24 cellular contexts compared by ENCODE assay signal in the genomic region with DNA sequence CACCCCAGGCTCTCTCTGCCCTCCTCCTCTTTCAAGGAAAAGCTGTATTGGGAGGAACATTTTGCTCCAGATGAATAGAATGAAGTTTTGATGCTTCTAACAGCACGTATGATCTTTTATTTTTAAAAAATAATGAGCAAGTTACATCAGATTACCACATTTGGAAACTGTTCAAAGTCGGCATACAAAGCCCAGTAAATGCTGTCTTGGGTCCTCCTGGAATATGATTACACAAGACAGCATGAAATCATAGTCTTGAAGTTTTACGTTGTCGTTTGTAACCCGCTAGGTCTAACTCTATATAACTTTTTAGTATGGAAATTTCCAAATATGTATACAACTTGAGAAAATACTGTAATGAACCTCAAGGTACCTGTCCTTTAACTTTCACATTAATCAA.
DNase-seq lines count a peak whose midpoint lies in the region; ATAC-seq and TF ChIP-seq lines count a peak whose summit lies in the region.
"Had no signal": no experiment of that assay in that cellular context is flagged by ENCODE, and none has a peak within 500 bp of the region (broad histone marks: within the 10 kb centered on the region; RNA-seq: fewer than 3 reads in every experiment).

No MANE protein-coding gene starts in this region.

- no peak overlapping the region for H2BK12ac ChIP-seq in trophoblast cell (ENCODE audit: low read length)

- H3K14ac ChIP-seq in trophoblast cell (ENCODE audit: low read length), result no peak overlapping the region

- H4K20me1 ChIP-seq in SK-N-SH (ENCODE audit: insufficient read depth) (no peaks in the 10 kb centered on the region), fibroblast of lung (ENCODE audit: control insufficient read depth, extremely low read depth, insufficient read depth, low read length) (no peaks in the 10 kb centered on the region)

- H3K9me2 ChIP-seq in SK-N-SH, result no peaks in the 10 kb centered on the region

- H3K36me3 Mint-ChIP-seq in immature natural killer cell, result no peaks in the 10 kb centered on the region
- H3K36me3 Mint-ChIP-seq: activated naive CD8-positive, alpha-beta T cell treated with anti-CD3 and anti-CD28 coated beads, Interleukin-2, amount 10 ng/mL, durations not matched to agents 7 days and 5 days had no signal

- H3K36me3 ChIP-seq in SK-N-SH (replicated peaks in 1 of 2; ENCODE audit: control insufficient read depth in 1 of 2, insufficient read depth in 2 of 2, low read length in 1 of 2) (no peaks in the 10 kb centered on the region), fibroblast of lung (ENCODE audit: control insufficient read depth, insufficient read depth, low read length) (no peaks in the 10 kb centered on the region), mesendoderm (ENCODE audit: control insufficient read depth, insufficient read depth, low read length) (no peaks in the 10 kb centered on the region), spleen (no peaks in the 10 kb centered on the region), trophoblast cell (ENCODE audit: control insufficient read depth in 1 of 2, insufficient read depth in 2 of 2, low read length in 2 of 2) (no peaks in the 10 kb centered on the region)
- H3K36me3 ChIP-seq: MG63, upper lobe of right lung had no signal

- no peak for TF ChIP-seq EP300 in SK-N-SH (IDR thresholded peaks at IDR 0.05; ENCODE audit: borderline replicate concordance in 1 of 2, low read depth in 1 of 2, low read length in 1 of 2)

- peak overlapping the region; percentile 73 for H2BK120ac ChIP-seq in mesendoderm (ENCODE audit: low read depth, low read length)
- no peak overlapping the region for H2BK120ac ChIP-seq in trophoblast cell (ENCODE audit: insufficient read depth, low read length, poor library complexity)

- no peak overlapping the region for H4K5ac ChIP-seq in mesendoderm (ENCODE audit: low read length)

- peak overlapping the region; percentile 70 for H3K4ac ChIP-seq in mesendoderm (ENCODE audit: low read depth, low read length)
- no peak overlapping the region for H3K4ac ChIP-seq in trophoblast cell (ENCODE audit: low read depth, low read length)

- H3K27me3 Mint-ChIP-seq in immature natural killer cell (ENCODE audit: low read depth in 3 of 3), result peaks cover 3 to 4% (median 4%) of the 10 kb centered on the region in 3 donors

- peak overlapping the region; percentile 53 to 85; a peak in 3 of 4 replicates for H3K27ac ChIP-seq in SK-N-SH (ENCODE audit: low read depth in 2 of 2, low read length in 1 of 2)
- H3K27ac ChIP-seq in fibroblast of lung (ENCODE audit: insufficient read depth, low read length), result no peak overlapping the region
- no peak overlapping the region for H3K27ac ChIP-seq in mesendoderm (ENCODE audit: low read depth, low read length)
- peak overlapping the region in 7 of 8 donors; percentile 36 to 68 (median 64) for H3K27ac ChIP-seq in spleen
- no peak overlapping the region for H3K27ac ChIP-seq in trophoblast cell (ENCODE audit: low read depth, low read length)
- H3K27ac ChIP-seq: A549, upper lobe of right lung had no signal

- H2AK5ac ChIP-seq in mesendoderm (ENCODE audit: low read length) (peak overlapping the region; percentile 15), trophoblast cell (ENCODE audit: low read length) (no peak overlapping the region)

- H3K4me2 ChIP-seq in SK-N-SH, result no peak overlapping the region
- H3K4me2 ChIP-seq in fibroblast of lung (ENCODE audit: extremely low read depth, insufficient read depth, low read length), result no peak overlapping the region
- H3K4me2 ChIP-seq in mesendoderm (ENCODE audit: low read length), result no peak overlapping the region
- H3K4me2 ChIP-seq in trophoblast cell (ENCODE audit: low read length), result no peak overlapping the region
- H3K4me2 ChIP-seq: A549 had no signal

- H4K8ac ChIP-seq in mesendoderm (ENCODE audit: low read depth, low read length), result no peak overlapping the region
- H4K8ac ChIP-seq in trophoblast cell (ENCODE audit: low read depth, low read length), result no peak overlapping the region

- POLR2A ChIA-PET in SK-N-SH (lab: Yijun Ruan, JAX), result no interaction called here

- no peak for TF ChIP-seq POLR2A in spleen (IDR thresholded peaks at IDR 0.05)

- intact Hi-C loops in spleen (cut with DNase I; ENCODE audit: low total_unique reads), result loop anchor here (2.0 to 10.0 kb wide), 2 partner anchors 170 to 480 kb away; a partner anchor contains a TSS

- H3K9ac ChIP-seq in SK-N-SH (no peak overlapping the region), fibroblast of lung (ENCODE audit: insufficient read depth, low read length) (no peak overlapping the region), mesendoderm (ENCODE audit: low read length) (no peak overlapping the region), trophoblast cell (ENCODE audit: low read length) (no peak overlapping the region)

- 85% methylated on average over 5 of the region's 5 CpGs for WGBS in SK-N-SH (ENCODE audit: low lambda C conversion rate)
- no CpG with 5 or more reads among the region's 5 CpGs for WGBS in mesendoderm (ENCODE audit: extremely low coverage, insufficient coverage, low lambda C conversion rate)
- 72 to 85% (median 81%) methylated on average over 5 of the region's 5 CpGs for WGBS in spleen, 5 donors
- no CpG with 5 or more reads among the region's 5 CpGs for WGBS in trophoblast cell (ENCODE audit: extremely low coverage, insufficient coverage, insufficient read length)

- H3K4me1 ChIP-seq in SK-N-SH (ENCODE audit: control insufficient read depth in 1 of 2, insufficient read depth in 2 of 2, low read depth in 1 of 2, low read length in 1 of 2), result peaks cover 0 to 4% of the 10 kb centered on the region in 2 experiments; a peak in 2 of 4 replicates
- peaks cover 8% of the 10 kb centered on the region for H3K4me1 ChIP-seq in fibroblast of lung (ENCODE audit: control insufficient read depth, extremely low read depth, insufficient read depth, low read length)
- H3K4me1 ChIP-seq in mesendoderm (ENCODE audit: control insufficient read depth, low read depth, low read length), result no peaks in the 10 kb centered on the region
- peaks cover 0 to 9% (median 2%) of the 10 kb centered on the region in 6 donors for H3K4me1 ChIP-seq in spleen
- no peaks in the 10 kb centered on the region for H3K4me1 ChIP-seq in trophoblast cell (ENCODE audit: control insufficient read depth in 1 of 2, insufficient read depth in 2 of 2, low read length in 2 of 2)
- H3K4me1 ChIP-seq: A549 had no signal

- DNase-seq in SK-N-SH (no peak), fibroblast of lung (ENCODE audit: low read depth in 2 of 2) (peak in 1 of 2 donors; percentile 68), mesendoderm (no peak), spleen (no peak), medulla oblongata (ENCODE audit: extremely low spot score) (no peak), trophoblast cell (no peak), immature natural killer cell (no peak)
- DNase-seq: activated CD8-positive, alpha-beta T cell treated with anti-CD3 and anti-CD28 coated beads for 36 hours; activated effector memory CD4-positive, alpha-beta T cell treated with Interleukin-2 at 50 U/mL for 16 hours; activated naive CD8-positive, alpha-beta T cell treated with anti-CD3 and anti-CD28 coated beads, Interleukin-2, amount 10 ng/mL, durations not matched to agents 7 days and 5 days; cerebellar nuclear complex; DMS79 treated with DMSO at 0.1 percent for 48 hours; KBM-7; MG63; naive thymus-derived CD4-positive, alpha-beta T cell; NCI-H1417 treated with DMSO at 0.1 percent for 48 hours; retina; stimulated activated CD8-positive, alpha-beta memory T cell treated with anti-CD3 and anti-CD28 coated beads, Interleukin-4, amount 100 ng/mL, for 48 hours; T-helper 1 cell; upper lobe of right lung had no signal

- no peak overlapping the region for H3K27ac Mint-ChIP-seq in immature natural killer cell
- H3K27ac Mint-ChIP-seq: activated CD8-positive, alpha-beta T cell treated with anti-CD3 and anti-CD28 coated beads for 36 hours; activated naive CD8-positive, alpha-beta T cell treated with anti-CD3 and anti-CD28 coated beads, Interleukin-2, amount 10 ng/mL, durations not matched to agents 7 days and 5 days; naive thymus-derived CD4-positive, alpha-beta T cell had no signal

- no peak overlapping the region for H3K23ac ChIP-seq in mesendoderm (ENCODE audit: low read length)
- no peak overlapping the region for H3K23ac ChIP-seq in trophoblast cell (ENCODE audit: low read length)

- no peak for ATAC-seq in SK-N-SH treated with all-trans-retinoic acid at 6 μM for 48 hours
- ATAC-seq: A549; activated CD4-positive, CD25-positive, alpha-beta regulatory T cell treated with anti-CD3 and anti-CD28 coated beads, Interleukin-2, amount 50 U/mL, for 24 hours; activated CD8-positive, alpha-beta T cell treated with anti-CD3 and anti-CD28 coated beads for 36 hours; naive thymus-derived CD4-positive, alpha-beta T cell; Panc1; upper lobe of right lung had no signal

- 0 out of 2 replicates have a peak overlapping the region, but pooled peaks have one; percentile 19 for H2AFZ ChIP-seq in SK-N-SH (ENCODE audit: low read depth)
- peak overlapping the region; percentile 21 for H2AFZ ChIP-seq in fibroblast of lung (ENCODE audit: low read length)
- H2AFZ ChIP-seq in trophoblast cell (ENCODE audit: insufficient read depth, low read length, poor library complexity), result no peak overlapping the region

- no peak for TF ChIP-seq RAD21 in SK-N-SH (IDR thresholded peaks at IDR 0.05; ENCODE audit: low read length)

- H3K27me3 ChIP-seq in SK-N-SH (ENCODE audit: insufficient read depth) (no peaks in the 10 kb centered on the region), fibroblast of lung (ENCODE audit: control insufficient read depth, insufficient read depth, low read length) (no peaks in the 10 kb centered on the region), mesendoderm (ENCODE audit: insufficient read depth, low read length, poor library complexity) (no peaks in the 10 kb centered on the region), spleen (replicated peaks in 1 of 7) (peaks cover 0 to 5% (median 0%) of the 10 kb centered on the region in 7 donors), trophoblast cell (ENCODE audit: insufficient read depth, low read length) (no peaks in the 10 kb centered on the region)
- H3K27me3 ChIP-seq: MG63, upper lobe of right lung had no signal

- CTCF ChIA-PET in SK-N-SH (lab: Yijun Ruan, JAX), result interaction anchor here (1.4 to 3.3 kb wide), 9 partner anchors 10 to 1190 kb away, joined by 5 to 90 read pairs (median 14); no protein-coding TSS in a partner anchor

- H2BK5ac ChIP-seq in mesendoderm (ENCODE audit: low read length), result peak overlapping the region; percentile 39
- H2BK5ac ChIP-seq in trophoblast cell (ENCODE audit: low read depth, low read length, poor library complexity), result no peak overlapping the region

- H4K91ac ChIP-seq in trophoblast cell (ENCODE audit: low read depth, low read length), result no peak overlapping the region

- no peak overlapping the region for H3K4me3 ChIP-seq in SK-N-SH (ENCODE audit: low read depth in 2 of 2, low read length in 1 of 2)
- H3K4me3 ChIP-seq in fibroblast of lung (replicated peaks in 1 of 4; ENCODE audit: control extremely low read depth in 1 of 4, insufficient read depth in 1 of 4, low read depth in 3 of 4, low read length in 4 of 4), result no peak overlapping the region
- no peak overlapping the region for H3K4me3 ChIP-seq in mesendoderm (ENCODE audit: low read length)
- no peak overlapping the region for H3K4me3 ChIP-seq in spleen
- H3K4me3 ChIP-seq in trophoblast cell (ENCODE audit: low read depth, low read length), result no peak overlapping the region
- H3K4me3 ChIP-seq: A549, MG63, upper lobe of right lung had no signal

- H2BK15ac ChIP-seq in mesendoderm (replicated peaks; ENCODE audit: low read depth), result no peak overlapping the region

- no peaks in the 10 kb centered on the region for H3K9me3 ChIP-seq in SK-N-SH
- no peaks in the 10 kb centered on the region for H3K9me3 ChIP-seq in fibroblast of lung (ENCODE audit: control insufficient read depth, insufficient read depth, low read depth, low read length)
- H3K9me3 ChIP-seq in spleen, result peaks cover 0 to 11% (median 0%) of the 10 kb centered on the region in 8 donors
- H3K9me3 ChIP-seq in trophoblast cell (ENCODE audit: insufficient read depth, low read depth, low read length), result peaks cover 4% of the 10 kb centered on the region
- H3K9me3 ChIP-seq: upper lobe of right lung had no signal

- H3K4me1 Mint-ChIP-seq in immature natural killer cell, result no peaks in the 10 kb centered on the region
- H3K4me1 Mint-ChIP-seq: activated naive CD8-positive, alpha-beta T cell treated with anti-CD3 and anti-CD28 coated beads, Interleukin-2, amount 10 ng/mL, durations not matched to agents 7 days and 5 days; naive thymus-derived CD4-positive, alpha-beta T cell had no signal

- TF ChIP-seq CTCF in SK-N-SH (IDR thresholded peaks at IDR 0.05) (no peak), fibroblast of lung (conservative IDR thresholded peaks at IDR 0.05 in 1 of 2, IDR thresholded peaks at IDR 0.05 in 1 of 2; ENCODE audit: low read depth in 1 of 2, low read length in 2 of 2) (no peak), spleen (IDR thresholded peaks at IDR 0.05 in 8 of 11, conservative IDR thresholded peaks at IDR 0.05 in 3 of 11) (no peak)

- H3K9me3 Mint-ChIP-seq in immature natural killer cell, result peaks cover 0 to 3% (median 0%) of the 10 kb centered on the region in 6 donors
- H3K9me3 Mint-ChIP-seq: activated CD8-positive, alpha-beta T cell treated with anti-CD3 and anti-CD28 coated beads for 36 hours had no signal

- peaks cover 6% of the 10 kb centered on the region for H3F3A ChIP-seq in SK-N-SH (replicated peaks; ENCODE audit: insufficient read depth)

- H3K79me2 ChIP-seq in SK-N-SH (ENCODE audit: insufficient read depth), result no peaks in the 10 kb centered on the region
- no peaks in the 10 kb centered on the region for H3K79me2 ChIP-seq in fibroblast of lung (ENCODE audit: control insufficient read depth, insufficient read depth, low read length)
- H3K79me2 ChIP-seq in mesendoderm (ENCODE audit: control insufficient read depth, insufficient read depth, low read length), result no peaks in the 10 kb centered on the region
- H3K79me2 ChIP-seq in trophoblast cell (ENCODE audit: control insufficient read depth, insufficient read depth, low read length, poor library complexity), result no peaks in the 10 kb centered on the region

- no peaks in the 10 kb centered on the region for H3K79me1 ChIP-seq in mesendoderm (ENCODE audit: low read length)
- no peaks in the 10 kb centered on the region for H3K79me1 ChIP-seq in trophoblast cell (ENCODE audit: low read length)

- no peak overlapping the region for H4K12ac ChIP-seq in trophoblast cell (ENCODE audit: low read depth, low read length)

- H3K18ac ChIP-seq in mesendoderm (ENCODE audit: low read length) (peak overlapping the region; percentile 87), trophoblast cell (ENCODE audit: low read length) (no peak overlapping the region)

- peak overlapping the region; percentile 25 for H3K56ac ChIP-seq in mesendoderm (ENCODE audit: low read length)

- H3K4me3 Mint-ChIP-seq in immature natural killer cell, result no peak overlapping the region
- H3K4me3 Mint-ChIP-seq: activated CD8-positive, alpha-beta T cell treated with anti-CD3 and anti-CD28 coated beads for 36 hours; activated naive CD8-positive, alpha-beta T cell treated with anti-CD3 and anti-CD28 coated beads, Interleukin-2, amount 10 ng/mL, durations not matched to agents 7 days and 5 days; naive thymus-derived CD4-positive, alpha-beta T cell had no signal

Comparison
In these comparisons a context has a peak if more than half of its experiments do, and no peak if none do; other contexts are left out.
1. H3K27ac ChIP-seq: peak in SK-N-SH (2 of 2) and spleen (7 of 8); none in fibroblast of lung (single experiment), mesendoderm (single experiment) and trophoblast cell (single experiment).